24 cellular contexts compared by ENCODE assay signal in genomic region chrX:149208285-149208684, GRCh38.
"Had no signal": no experiment of that assay in that cellular context is flagged by ENCODE, and none has a peak within 500 bp of the region (broad histone marks: within the 10 kb centered on the region; RNA-seq: fewer than 3 reads in every experiment).

No MANE protein-coding gene starts in this region.

- H3K4me3 ChIP-seq: MG63, SJSA1, SK-N-MC had no signal

- DNase-seq: IMR-90, Karpas-422, KG1, MG63, NCI-H1092, NCI-H1105 treated with DMSO at 0.1 percent for 48 hours, NCI-H1417 treated with DMSO at 0.1 percent for 48 hours, NCI-H146, NCI-H1694 treated with DMSO at 0.1 percent for 48 hours, NCI-H2029, NCI-H2081 treated with DMSO at 0.1 percent for 48 hours, NCI-H2171, NCI-H345, NCI-H446 treated with DMSO at 0.1 percent for 48 hours, NCI-H510A treated with DMSO at 0.1 percent for 48 hours, NCI-H526 treated with DMSO at 0.1 percent for 48 hours, NCI-H748 treated with DMSO at 0.1 percent for 48 hours, Right ventricle myocardium superior, RPMI8226, SIG-M5 had no signal

- ATAC-seq: HepG2 had no signal

- H3K4me1 ChIP-seq: SJSA1 had no signal

- H3K36me3 ChIP-seq: MG63, SJSA1 had no signal

- H3K27ac ChIP-seq: SJSA1, SK-N-MC had no signal

- FAIRE-seq: HepG2, RCC 7860 had no signal

- H3K27me3 ChIP-seq: MG63, SJSA1 had no signal

- H3K9me3 ChIP-seq: MG63, SJSA1 had no signal
